ENCODE assay signal across 31 cellular contexts in the genomic region with DNA sequence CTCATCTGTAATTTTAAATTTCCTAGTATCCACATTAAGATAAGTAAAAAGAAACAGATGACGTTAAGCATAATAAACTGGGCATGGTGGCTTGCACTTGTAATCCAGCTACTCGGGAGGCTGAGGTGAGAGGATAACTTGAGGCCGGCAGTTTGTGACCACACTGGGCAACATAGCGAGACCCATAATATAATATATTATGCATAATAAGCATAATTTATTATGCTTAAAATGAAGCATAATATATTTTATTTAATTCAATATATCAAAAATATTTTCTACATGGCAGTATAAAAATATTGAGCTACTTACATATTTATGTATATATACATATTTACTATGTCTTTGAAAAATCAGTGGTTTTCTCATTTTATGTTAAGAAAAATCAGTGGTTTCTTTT.
"Had no signal": no experiment of that assay in that cellular context is flagged by ENCODE, and none has a peak within 500 bp of the region (broad histone marks: within the 10 kb centered on the region; RNA-seq: fewer than 3 reads in every experiment).

No MANE protein-coding gene starts in this region.

- H3K27me3 ChIP-seq: adrenal gland, body of pancreas, esophagus muscularis mucosa, foreskin keratinocyte, gastrocnemius medialis, heart left ventricle had no signal

- H3K36me3 ChIP-seq: adrenal gland, gastrocnemius medialis, WERI-Rb-1 had no signal

- H3K4me3 ChIP-seq: adrenal gland, body of pancreas, esophagus muscularis mucosa, gastrocnemius medialis, heart left ventricle had no signal

- ATAC-seq: activated CD4-positive, CD25-positive, alpha-beta regulatory T cell treated with anti-CD3 and anti-CD28 coated beads, Interleukin-2, amount 50 U/mL, for 24 hours; activated CD8-positive, alpha-beta memory T cell treated with anti-CD3 and anti-CD28 coated beads, Interleukin-2, amount 10 ng/mL, durations not matched to agents 7 days and 5 days; activated CD8-positive, alpha-beta T cell treated with anti-CD3 and anti-CD28 coated beads for 36 hours; activated naive CD8-positive, alpha-beta T cell treated with anti-CD3 and anti-CD28 coated beads, Interleukin-2, amount 50 U/mL, for 24 hours; body of pancreas; effector memory CD8-positive, alpha-beta T cell; foreskin keratinocyte; gastrocnemius medialis; heart left ventricle had no signal

- H3K9me3 ChIP-seq: adrenal gland, body of pancreas, esophagus muscularis mucosa, gastrocnemius medialis, heart left ventricle had no signal

- DNase-seq: activated B cell treated with CpG ODN at 0.5 μM for 24 hours; activated CD4-positive, alpha-beta T cell treated with anti-CD3 and anti-CD28 coated beads for 48 hours; activated CD4-positive, alpha-beta T cell treated with anti-CD3 and anti-CD28 coated beads, Interleukin-2, amount 50 U/mL, for 1 hour; activated CD4-positive, alpha-beta T cell treated with anti-CD3 and anti-CD28 coated beads, Interleukin-2, amount 50 U/mL, for 48 hours; activated CD8-positive, alpha-beta memory T cell treated with anti-CD3 and anti-CD28 coated beads, Interleukin-2, amount 10 ng/mL, durations not matched to agents 7 days and 5 days; activated CD8-positive, alpha-beta memory T cell treated with anti-CD3 and anti-CD28 coated beads, Interleukin-2, amount 50 U/mL, for 4 hours; activated CD8-positive, alpha-beta T cell treated with anti-CD3 and anti-CD28 coated beads for 36 hours; activated effector memory CD4-positive, alpha-beta T cell treated with anti-CD3 and anti-CD28 coated beads, Interleukin-2, amount 50 U/mL, for 16 hours; activated naive CD4-positive, alpha-beta T cell treated with anti-CD3 and anti-CD28 coated beads for 36 hours; activated naive CD8-positive, alpha-beta T cell treated with anti-CD3 and anti-CD28 coated beads for 36 hours; activated naive CD8-positive, alpha-beta T cell treated with anti-CD3 and anti-CD28 coated beads, Interleukin-2, amount 50 U/mL, for 24 hours; activated T-cell treated with anti-CD3 and anti-CD28 coated beads, Interleukin-2, amount 50 U/mL, for 1 hour; activated T-cell treated with anti-CD3 and anti-CD28 coated beads, Interleukin-2, amount 50 U/mL, for 48 hours; adrenal gland; amygdala; aorta; body of pancreas; caudate nucleus; cortex of kidney; dermis blood vessel endothelial cell; effector CD4-positive, alpha-beta T cell; effector memory CD8-positive, alpha-beta T cell; erythroblast; foreskin keratinocyte; gastrocnemius medialis; glutamatergic neuron; heart left ventricle; T-helper 9 cell; WERI-Rb-1 had no signal

- H3K4me1 ChIP-seq: body of pancreas had no signal

- H3K27ac ChIP-seq: adrenal gland, body of pancreas, esophagus muscularis mucosa, foreskin keratinocyte, gastrocnemius medialis, heart left ventricle, WERI-Rb-1 had no signal
